In the genomic region with DNA sequence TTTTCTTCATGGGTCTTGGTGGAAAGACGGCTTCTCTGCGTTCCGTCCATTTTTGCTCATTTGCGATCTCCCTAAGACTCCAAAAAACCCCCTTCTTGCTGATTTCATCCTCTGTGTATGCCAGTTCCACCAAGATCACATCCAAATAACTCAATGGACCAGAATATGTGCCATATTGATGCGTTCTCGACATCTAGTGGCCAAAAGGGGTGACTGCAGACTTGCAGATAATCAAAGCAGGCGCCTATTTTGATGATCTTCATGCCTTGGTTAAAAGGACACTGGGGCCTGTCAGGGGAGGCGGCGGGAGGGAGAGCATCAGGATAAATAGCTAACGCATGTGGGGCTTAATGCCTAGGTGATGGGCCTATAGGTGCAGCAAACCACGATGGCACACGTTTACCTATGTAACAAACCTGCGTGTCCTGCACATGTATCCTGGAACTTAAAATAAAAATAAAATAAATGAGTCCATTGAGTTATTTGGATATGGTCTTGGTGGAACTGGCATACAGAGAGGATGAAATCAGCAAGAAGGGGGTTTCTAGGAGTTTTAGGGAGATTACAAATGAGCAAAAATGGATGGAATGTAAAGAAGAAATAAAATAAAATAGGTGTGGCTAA, we compare ENCODE assay signal across 8 cellular contexts.
DNase-seq lines count a peak whose midpoint lies in the region; ATAC-seq and TF ChIP-seq lines count a peak whose summit lies in the region.

No MANE protein-coding gene starts in this region.

- H3K9me3 Mint-ChIP-seq in chondrocyte (ENCODE audit: low read depth), result peaks cover 3% of the 10 kb centered on the region

- no peak overlapping the region for H3K4me3 Mint-ChIP-seq in chondrocyte (ENCODE audit: unreplicated experiment)

- H3K27ac Mint-ChIP-seq in chondrocyte (ENCODE audit: unreplicated experiment), result no peak overlapping the region

- H3K4me1 Mint-ChIP-seq in chondrocyte (ENCODE audit: low read depth), result peaks cover 10% of the 10 kb centered on the region

- DNase-seq in AG08396 (ENCODE audit: low spot score) (peak; percentile 69), HT-29 (ENCODE audit: low spot score) (peak; percentile 61), OCI-M1 (lab: John Stamatoyannopoulos, UW) (peak; percentile 78), chondrocyte (ENCODE audit: low spot score) (no peak), left lobe of liver (ENCODE audit: low spot score) (peak; percentile 50), stromal cell of bone marrow (ENCODE audit: low read depth) (peak; percentile 43)

- H3K36me3 Mint-ChIP-seq in chondrocyte (ENCODE audit: low read depth), result peaks cover 2% of the 10 kb centered on the region

- no peaks in the 10 kb centered on the region for H3K27me3 Mint-ChIP-seq in chondrocyte (ENCODE audit: low read depth)

- peak; percentile 96 for ATAC-seq in left lobe of liver
- no peak for ATAC-seq in GM18519 (IDR thresholded peaks at IDR 0.05; ENCODE audit: low FRiP score, unreplicated experiment)

- TF ChIP-seq CTCF in GM12872 (IDR thresholded peaks at IDR 0.05; ENCODE audit: insufficient read depth, low read depth, low read length) (peak; percentile 87), chondrocyte (IDR thresholded peaks at IDR 0.05) (peak; percentile 97)
